In the genomic region with DNA sequence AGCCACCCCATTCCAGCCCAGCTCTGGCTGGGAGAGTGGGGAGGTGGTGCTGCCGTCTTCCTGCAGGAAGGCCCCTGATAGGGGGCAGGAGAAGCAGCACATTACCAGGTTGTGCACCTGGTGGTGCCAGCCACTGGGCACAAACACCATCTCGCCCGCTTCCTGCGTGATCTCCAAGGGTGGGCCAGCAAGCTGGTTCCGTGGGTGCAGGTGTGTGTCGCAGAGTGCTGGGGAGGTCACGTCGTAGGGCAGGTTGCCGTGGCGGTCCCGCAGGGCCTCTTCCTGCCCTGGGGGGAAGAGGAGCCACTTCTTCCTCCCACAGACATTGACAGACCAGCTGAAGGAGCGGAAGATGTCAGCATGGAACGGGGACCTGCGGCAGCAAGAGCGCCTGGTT, we compare ENCODE assay signal across 1 cellular context.
TF ChIP-seq lines count a peak whose summit lies in the region.

No MANE protein-coding gene starts in this region.

TF ChIP-seq in WTC11, 78 proteins besides CTCF, POLR2A, EP300 and RAD21 (continued from another document):
- TF ChIP-seq, protein P1, sequence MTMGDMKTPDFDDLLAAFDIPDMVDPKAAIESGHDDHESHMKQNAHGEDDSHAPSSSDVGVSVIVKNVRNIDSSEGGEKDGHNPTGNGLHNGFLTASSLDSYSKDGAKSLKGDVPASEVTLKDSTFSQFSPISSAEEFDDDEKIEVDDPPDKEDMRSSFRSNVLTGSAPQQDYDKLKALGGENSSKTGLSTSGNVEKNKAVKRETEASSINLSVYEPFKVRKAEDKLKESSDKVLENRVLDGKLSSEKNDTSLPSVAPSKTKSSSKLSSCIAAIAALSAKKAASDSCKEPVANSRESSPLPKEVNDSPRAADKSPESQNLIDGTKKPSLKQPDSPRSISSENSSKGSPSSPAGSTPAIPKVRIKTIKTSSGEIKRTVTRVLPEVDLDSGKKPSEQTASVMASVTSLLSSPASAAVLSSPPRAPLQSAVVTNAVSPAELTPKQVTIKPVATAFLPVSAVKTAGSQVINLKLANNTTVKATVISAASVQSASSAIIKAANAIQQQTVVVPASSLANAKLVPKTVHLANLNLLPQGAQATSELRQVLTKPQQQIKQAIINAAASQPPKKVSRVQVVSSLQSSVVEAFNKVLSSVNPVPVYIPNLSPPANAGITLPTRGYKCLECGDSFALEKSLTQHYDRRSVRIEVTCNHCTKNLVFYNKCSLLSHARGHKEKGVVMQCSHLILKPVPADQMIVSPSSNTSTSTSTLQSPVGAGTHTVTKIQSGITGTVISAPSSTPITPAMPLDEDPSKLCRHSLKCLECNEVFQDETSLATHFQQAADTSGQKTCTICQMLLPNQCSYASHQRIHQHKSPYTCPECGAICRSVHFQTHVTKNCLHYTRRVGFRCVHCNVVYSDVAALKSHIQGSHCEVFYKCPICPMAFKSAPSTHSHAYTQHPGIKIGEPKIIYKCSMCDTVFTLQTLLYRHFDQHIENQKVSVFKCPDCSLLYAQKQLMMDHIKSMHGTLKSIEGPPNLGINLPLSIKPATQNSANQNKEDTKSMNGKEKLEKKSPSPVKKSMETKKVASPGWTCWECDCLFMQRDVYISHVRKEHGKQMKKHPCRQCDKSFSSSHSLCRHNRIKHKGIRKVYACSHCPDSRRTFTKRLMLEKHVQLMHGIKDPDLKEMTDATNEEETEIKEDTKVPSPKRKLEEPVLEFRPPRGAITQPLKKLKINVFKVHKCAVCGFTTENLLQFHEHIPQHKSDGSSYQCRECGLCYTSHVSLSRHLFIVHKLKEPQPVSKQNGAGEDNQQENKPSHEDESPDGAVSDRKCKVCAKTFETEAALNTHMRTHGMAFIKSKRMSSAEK (CRISPR knock-in tag; IDR thresholded peaks at IDR 0.05; ENCODE audit: borderline replicate concordance): no peak
- TF ChIP-seq, protein P2, sequence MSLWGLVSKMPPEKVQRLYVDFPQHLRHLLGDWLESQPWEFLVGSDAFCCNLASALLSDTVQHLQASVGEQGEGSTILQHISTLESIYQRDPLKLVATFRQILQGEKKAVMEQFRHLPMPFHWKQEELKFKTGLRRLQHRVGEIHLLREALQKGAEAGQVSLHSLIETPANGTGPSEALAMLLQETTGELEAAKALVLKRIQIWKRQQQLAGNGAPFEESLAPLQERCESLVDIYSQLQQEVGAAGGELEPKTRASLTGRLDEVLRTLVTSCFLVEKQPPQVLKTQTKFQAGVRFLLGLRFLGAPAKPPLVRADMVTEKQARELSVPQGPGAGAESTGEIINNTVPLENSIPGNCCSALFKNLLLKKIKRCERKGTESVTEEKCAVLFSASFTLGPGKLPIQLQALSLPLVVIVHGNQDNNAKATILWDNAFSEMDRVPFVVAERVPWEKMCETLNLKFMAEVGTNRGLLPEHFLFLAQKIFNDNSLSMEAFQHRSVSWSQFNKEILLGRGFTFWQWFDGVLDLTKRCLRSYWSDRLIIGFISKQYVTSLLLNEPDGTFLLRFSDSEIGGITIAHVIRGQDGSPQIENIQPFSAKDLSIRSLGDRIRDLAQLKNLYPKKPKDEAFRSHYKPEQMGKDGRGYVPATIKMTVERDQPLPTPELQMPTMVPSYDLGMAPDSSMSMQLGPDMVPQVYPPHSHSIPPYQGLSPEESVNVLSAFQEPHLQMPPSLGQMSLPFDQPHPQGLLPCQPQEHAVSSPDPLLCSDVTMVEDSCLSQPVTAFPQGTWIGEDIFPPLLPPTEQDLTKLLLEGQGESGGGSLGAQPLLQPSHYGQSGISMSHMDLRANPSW (CRISPR knock-in tag; conservative IDR thresholded peaks at IDR 0.05; ENCODE audit: low read depth): no peak
- TF ChIP-seq, protein P3, sequence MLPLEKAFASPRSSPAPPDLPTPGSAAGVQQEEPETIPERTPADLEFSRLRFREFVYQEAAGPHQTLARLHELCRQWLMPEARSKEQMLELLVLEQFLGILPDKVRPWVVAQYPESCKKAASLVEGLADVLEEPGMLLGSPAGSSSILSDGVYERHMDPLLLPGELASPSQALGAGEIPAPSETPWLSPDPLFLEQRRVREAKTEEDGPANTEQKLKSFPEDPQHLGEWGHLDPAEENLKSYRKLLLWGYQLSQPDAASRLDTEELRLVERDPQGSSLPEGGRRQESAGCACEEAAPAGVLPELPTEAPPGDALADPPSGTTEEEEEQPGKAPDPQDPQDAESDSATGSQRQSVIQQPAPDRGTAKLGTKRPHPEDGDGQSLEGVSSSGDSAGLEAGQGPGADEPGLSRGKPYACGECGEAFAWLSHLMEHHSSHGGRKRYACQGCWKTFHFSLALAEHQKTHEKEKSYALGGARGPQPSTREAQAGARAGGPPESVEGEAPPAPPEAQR (CRISPR knock-in tag; IDR thresholded peaks at IDR 0.05): no peak
- no peak for TF ChIP-seq ZNF423 (CRISPR knock-in tag; IDR thresholded peaks at IDR 0.05)
- no peak for TF ChIP-seq KAT7 (CRISPR knock-in tag; IDR thresholded peaks at IDR 0.05; ENCODE audit: borderline replicate concordance)
- no peak for TF ChIP-seq JUN (CRISPR knock-in tag; IDR thresholded peaks at IDR 0.05)
- TF ChIP-seq PRRX2 (CRISPR knock-in tag; IDR thresholded peaks at IDR 0.05): no peak
- TF ChIP-seq FOXK1 (CRISPR knock-in tag; IDR thresholded peaks at IDR 0.05): no peak
- no peak for TF ChIP-seq ETV6 (CRISPR knock-in tag; IDR thresholded peaks at IDR 0.05)
- no peak for TF ChIP-seq GTF2I (CRISPR knock-in tag; conservative IDR thresholded peaks at IDR 0.05)
- TF ChIP-seq NFATC4 (CRISPR knock-in tag; IDR thresholded peaks at IDR 0.05): no peak
- no peak for TF ChIP-seq NR1H2 (CRISPR knock-in tag; IDR thresholded peaks at IDR 0.05)
- TF ChIP-seq NR3C1 (CRISPR knock-in tag; conservative IDR thresholded peaks at IDR 0.05; ENCODE audit: low read depth): no peak
- no peak for TF ChIP-seq ZNF317 (CRISPR knock-in tag; IDR thresholded peaks at IDR 0.05; ENCODE audit: borderline replicate concordance, low read depth)
